9 cellular contexts compared by ENCODE assay signal in genomic region chr3:128133273-128133883, GRCh38. TPM values are rescaled to one million over a fixed set of nuclear protein-coding genes. Genes with fewer than 3 reads are reported as not detected.
DNase-seq lines count a peak whose midpoint lies in the region; ATAC-seq, FAIRE-seq and TF ChIP-seq lines count a peak whose summit lies in the region.
"Had no signal": no experiment of that assay in that cellular context is flagged by ENCODE, and none has a peak within 500 bp of the region (broad histone marks: within the 10 kb centered on the region; RNA-seq: fewer than 3 reads in every experiment).

No MANE protein-coding gene starts in this region.

- no peaks in the 10 kb centered on the region for H3K4me1 ChIP-seq in H1 (replicated peaks in 1 of 4; ENCODE audit: control insufficient read depth in 3 of 4, insufficient read depth in 4 of 4, low read length in 3 of 4)

- TF ChIP-seq RAD21 in H1 (IDR thresholded peaks at IDR 0.05 in 1 of 2, conservative IDR thresholded peaks at IDR 0.05 in 1 of 2; ENCODE audit: low read depth in 2 of 2, low read length in 2 of 2) = peak; percentile 90 to 91

- H2AK5ac ChIP-seq in H1 (ENCODE audit: low read depth, low read length) = no peak overlapping the region

- no peak for TF ChIP-seq POLR2A in H1 (IDR thresholded peaks at IDR 0.05; ENCODE audit: control extremely low read depth in 1 of 2, low read depth in 2 of 2, low read length in 2 of 2)
- no peak for TF ChIP-seq POLR2A in GM18505 (IDR thresholded peaks at IDR 0.05; ENCODE audit: borderline replicate concordance, extremely low read depth, insufficient read depth, insufficient read length)

- ATAC-seq in naive thymus-derived CD8-positive, alpha-beta T cell = peak; percentile 59 to 63
- ATAC-seq in GM18505 (IDR thresholded peaks at IDR 0.05; ENCODE audit: unreplicated experiment) = no peak

- H3K36me3 ChIP-seq in H1 (ENCODE audit: control insufficient read depth in 2 of 4, insufficient read depth in 4 of 4, low read length in 3 of 4) = no peaks in the 10 kb centered on the region

- no peak overlapping the region for H3K23ac ChIP-seq in H1 (ENCODE audit: insufficient read length)

- H3K4me1 Mint-ChIP-seq in naive thymus-derived CD8-positive, alpha-beta T cell = peaks cover 0 to 1% (median 0%) of the 10 kb centered on the region in 4 donors

- peak overlapping the region in 1 of 10 donors; percentile 68 for H3K27ac Mint-ChIP-seq in naive thymus-derived CD8-positive, alpha-beta T cell
- H3K27ac Mint-ChIP-seq: activated naive CD8-positive, alpha-beta T cell had no signal

- H3K79me2 ChIP-seq in H1 (ENCODE audit: control insufficient read depth in 1 of 2, insufficient read depth in 2 of 2, low read length in 2 of 2) = no peaks in the 10 kb centered on the region

- peak; percentile 49 for DNase-seq in DMS53 (lab: John Stamatoyannopoulos, UW)
- no peak for DNase-seq in DMS53 treated with DMSO at 0.1 percent for 48 hours (lab: John Stamatoyannopoulos, UW; ENCODE audit: unreplicated experiment)
- DNase-seq in NCI-H1092 (lab: John Stamatoyannopoulos, UW) = peak; percentile 3
- peak; percentile 41 for DNase-seq in UCSD-AML1 (lab: John Stamatoyannopoulos, UW; ENCODE audit: unreplicated experiment)
- DNase-seq in H1 (ENCODE audit: low read depth in 1 of 2, low spot score in 2 of 2) = peak in 1 of 2 experiments; percentile 72
- peak in 8 of 10 donors; percentile 13 to 73 (median 40) for DNase-seq in naive thymus-derived CD8-positive, alpha-beta T cell
- no peak for DNase-seq in DMS153 (lab: John Stamatoyannopoulos, UW)

- H3K18ac ChIP-seq in H1 (ENCODE audit: extremely low read depth, low read length) = no peak overlapping the region

- H3K9me3 ChIP-seq in H1 (ENCODE audit: insufficient read depth in 2 of 2, low read depth in 1 of 2, low read length in 1 of 2) = peaks cover 0 to 6% of the 10 kb centered on the region in 2 experiments; a peak in 1 of 4 replicates

- peaks cover 0 to 7% (median 3%) of the 10 kb centered on the region in 5 donors for H3K27me3 Mint-ChIP-seq in naive thymus-derived CD8-positive, alpha-beta T cell

- H3K4me3 ChIP-seq in H1 (ENCODE audit: extremely low read depth in 1 of 4, insufficient read depth in 2 of 4, low read depth in 3 of 4, low read length in 4 of 4) = no peak overlapping the region

- no peak overlapping the region for H2BK20ac ChIP-seq in H1 (ENCODE audit: low read length)

- H2BK120ac ChIP-seq in H1 (replicated peaks; ENCODE audit: low read depth, low read length) = no peak overlapping the region

- H3K9ac ChIP-seq in H1 (replicated peaks in 1 of 4; ENCODE audit: extremely low read depth in 1 of 4, low read depth in 3 of 4, low read length in 3 of 4) = no peak overlapping the region

- H3K4me2 ChIP-seq in H1 (ENCODE audit: insufficient read depth in 1 of 2, low read depth in 2 of 2, low read length in 2 of 2) = no peak overlapping the region

- 0 out of 2 replicates have a peak overlapping the region, but pooled peaks have one; percentile 50 for H2BK12ac ChIP-seq in H1 (ENCODE audit: low read depth, low read length)

- H3K23me2 ChIP-seq in H1 (ENCODE audit: low read depth, low read length) = no peaks in the 10 kb centered on the region

- H3K4ac ChIP-seq in H1 (replicated peaks; ENCODE audit: insufficient read length, low read depth, low read length) = no peak overlapping the region

- H4K8ac ChIP-seq in H1 (ENCODE audit: extremely low read depth, insufficient read depth, low read length) = no peak overlapping the region

- no peak overlapping the region for H4K91ac ChIP-seq in H1 (replicated peaks; ENCODE audit: insufficient read length, low read length)

- no peak overlapping the region for H4K5ac ChIP-seq in H1 (ENCODE audit: insufficient read length, low read depth, low read length)

- H3K4me3 Mint-ChIP-seq in naive thymus-derived CD8-positive, alpha-beta T cell = no peak overlapping the region
- H3K4me3 Mint-ChIP-seq: activated naive CD8-positive, alpha-beta T cell had no signal

- H3K56ac ChIP-seq in H1 (replicated peaks; ENCODE audit: insufficient read length, low read depth, low read length) = no peak overlapping the region

- no peaks in the 10 kb centered on the region for H3K79me1 ChIP-seq in H1 (ENCODE audit: low read depth, low read length)

- no peak overlapping the region for H3K14ac ChIP-seq in H1 (ENCODE audit: insufficient read length)

- WGBS in H1 (ENCODE audit: extremely low coverage in 1 of 2, insufficient coverage in 1 of 2, insufficient read length in 1 of 2, insufficient replicate concordance in 2 of 2, low coverage in 1 of 2, low lambda C conversion rate in 2 of 2, missing lambda C conversion rate in 1 of 2), 2 experiments = 66% methylated on average over 3 of the region's 3 CpGs; no CpG with 5 or more reads in 1 of the 2 experiments

- CTCF ChIA-PET in H1 (lab: Charles Lee; ENCODE audit: partially characterized antibody) = interaction anchor here (0.7 to 2.9 kb wide), 26 partner anchors 10 to 305 kb away, joined by 3 to 23 read pairs (median 4); partner anchors contain the start of gene RUVBL1

- POLR2A ChIA-PET in H1 (lab: Charles Lee; ENCODE audit: partially characterized antibody) = interaction anchor here (0.7 to 2.4 kb wide), 4 partner anchors 10 to 67 kb away, joined by 3 to 13 read pairs (median 3); partner anchors contain the start of gene RUVBL1
- POLR2A ChIA-PET in naive thymus-derived CD8-positive, alpha-beta T cell (lab: Charles Lee) = interaction anchor here (0.6 to 2.1 kb wide), 3 partner anchors 10 to 272 kb away, joined by 3 to 11 read pairs (median 7); partner anchors contain the start of gene RUVBL1

- no peak overlapping the region for H2AFZ ChIP-seq in H1 (ENCODE audit: low read length)

- H3K27me3 ChIP-seq in H1 (replicated peaks in 1 of 4; ENCODE audit: control insufficient read depth in 3 of 4, extremely low read depth in 1 of 4, insufficient read depth in 3 of 4, low read length in 3 of 4) = no peaks in the 10 kb centered on the region

- H2BK15ac ChIP-seq in H1 (ENCODE audit: low read length) = no peak overlapping the region

- 0 out of 2 replicates have a peak overlapping the region, but pooled peaks have one; percentile 7 for H2BK5ac ChIP-seq in H1 (ENCODE audit: low read depth, low read length)

- no peak overlapping the region for H3K27ac ChIP-seq in H1 (ENCODE audit: low read depth, low read length)

- peak; percentile 38 to 88 (median 82) for TF ChIP-seq CTCF in H1 (IDR thresholded peaks at IDR 0.05; ENCODE audit: control extremely low read depth in 1 of 3, insufficient read depth in 1 of 3, low read depth in 1 of 3, low read length in 3 of 3)

- FAIRE-seq in H1 (lab: Jason Lieb, UNC) = peak; percentile 66

- no peaks in the 10 kb centered on the region for H4K20me1 ChIP-seq in H1 (replicated peaks in 1 of 2; ENCODE audit: control insufficient read depth in 1 of 2, insufficient read depth in 2 of 2, low read length in 2 of 2)

- H3K9me3 Mint-ChIP-seq in naive thymus-derived CD8-positive, alpha-beta T cell = peaks cover 0 to 5% (median 0%) of the 10 kb centered on the region in 9 donors

- TF ChIP-seq EP300 in H1 (IDR thresholded peaks at IDR 0.05; ENCODE audit: borderline replicate concordance in 1 of 2, low read depth in 2 of 2, low read length in 2 of 2) = no peak

- peaks cover 4 to 9% (median 5%) of the 10 kb centered on the region in 3 donors for H3K36me3 Mint-ChIP-seq in naive thymus-derived CD8-positive, alpha-beta T cell

TF ChIP-seq in H1, 55 proteins besides CTCF, POLR2A, EP300 and RAD21:
- TF ChIP-seq CEBPB (IDR thresholded peaks at IDR 0.05; ENCODE audit: low read depth, low read length) (peak; percentile 70; the same call in 1 of the 2 replicates), ZNF274 (IDR thresholded peaks at IDR 0.05; ENCODE audit: borderline replicate concordance, extremely low read depth, low read length) (no peak)

RNA-seq across cellular contexts. Expression of gene RUVBL1, which starts 9.8 kb away (rescaled TPM):
- 131 and 135 TPM in 2 replicates for total RNA-seq in H1 (2021; fragmentation: NEBNext Ultra II Directional; extraction: Animal tissue kit (Norgen Biotek cat#: 25700))
- polyA plus RNA-seq in H1 (2011; rRNA removed) = 112 and 113 TPM in 2 replicates
- polyA plus RNA-seq in H1 (2011; cell fraction: cytosol; rRNA removed) = 155 TPM
- polyA plus RNA-seq in H1 (2011; cell fraction: nucleus; rRNA removed) = 102 TPM
- polyA plus RNA-seq in H1 (2012, experiment 1 of 2) = 147 to 169 TPM (median 163 TPM) in 4 replicates
- 94.8 TPM for polyA plus RNA-seq in H1 (2012, experiment 2 of 2)
- polyA plus RNA-seq in H1 (2013, experiment 1 of 2) = 76.0 TPM
- 74.4 TPM for polyA plus RNA-seq in H1 (2013, experiment 2 of 2)
- 78.8 and 104 TPM in 2 replicates for polyA minus RNA-seq in H1 (2011; rRNA and poly(A)+ RNA removed)
- polyA minus RNA-seq in H1 (2011; cell fraction: cytosol; rRNA and poly(A)+ RNA removed) = 81.2 TPM
- polyA minus RNA-seq in H1 (2011; cell fraction: nucleus; rRNA and poly(A)+ RNA removed) = 68.8 TPM
- total RNA-seq in naive thymus-derived CD8-positive, alpha-beta T cell = 10 to 100 TPM; 26.2 to 27.9 TPM
- polyA plus RNA-seq in naive thymus-derived CD8-positive, alpha-beta T cell = 10 to 100 TPM; 49.5 to 66.6 (median 65.2) TPM

RNA-seq across cellular contexts. Expression of gene EEFSEC, which starts 19.9 kb away (rescaled TPM):
- 13.1 and 13.8 TPM in 2 replicates for total RNA-seq in H1 (2021; fragmentation: NEBNext Ultra II Directional; extraction: Animal tissue kit (Norgen Biotek cat#: 25700))
- polyA plus RNA-seq in H1 (2011; rRNA removed) = 19.8 and 27.6 TPM in 2 replicates
- polyA plus RNA-seq in H1 (2011; cell fraction: cytosol; rRNA removed) = 16.2 TPM
- 17.5 TPM for polyA plus RNA-seq in H1 (2011; cell fraction: nucleus; rRNA removed)
- polyA plus RNA-seq in H1 (2012, experiment 1 of 2) = 7.3 to 14.1 TPM (median 12.1 TPM) in 4 replicates
- 15.7 TPM for polyA plus RNA-seq in H1 (2012, experiment 2 of 2)
- polyA plus RNA-seq in H1 (2013, experiment 1 of 2) = 8.8 TPM
- 9.1 TPM for polyA plus RNA-seq in H1 (2013, experiment 2 of 2)
- polyA minus RNA-seq in H1 (2011; rRNA and poly(A)+ RNA removed) = 11.9 and 12.1 TPM in 2 replicates
- polyA minus RNA-seq in H1 (2011; cell fraction: cytosol; rRNA and poly(A)+ RNA removed) = 11.4 TPM
- 22.0 TPM for polyA minus RNA-seq in H1 (2011; cell fraction: nucleus; rRNA and poly(A)+ RNA removed)
- total RNA-seq in naive thymus-derived CD8-positive, alpha-beta T cell = 10 to 100 TPM; 18.4 to 19.2 TPM
- polyA plus RNA-seq in naive thymus-derived CD8-positive, alpha-beta T cell = 10 to 100 TPM; 14.7 to 27.1 (median 24.3) TPM

Comparison
In these comparisons a context has a peak if more than half of its experiments do, and no peak if none do; other contexts are left out.
1. DNase-seq: peak in DMS53 (single experiment), NCI-H1092 (single experiment), UCSD-AML1 (single experiment) and naive thymus-derived CD8-positive, alpha-beta T cell (8 of 10); none in DMS53 treated with DMSO at 0.1 percent for 48 hours (single experiment) and DMS153 (single experiment).